ENCODE assay signal across 1 cellular context in genomic region chr20:41044409-41045062, GRCh38.
TF ChIP-seq lines count a peak whose summit lies in the region.

No MANE protein-coding gene starts in this region.

TF ChIP-seq in HepG2, 621 proteins besides CTCF, POLR2A, EP300 and RAD21 (continues in another document):
- no peak for TF ChIP-seq HHEX (CRISPR knock-in tag; IDR thresholded peaks at IDR 0.05)
- no peak for TF ChIP-seq ZNF652 (CRISPR knock-in tag; IDR thresholded peaks at IDR 0.05; ENCODE audit: borderline replicate concordance, low read depth)
- TF ChIP-seq CCAR2 (optimal IDR thresholded peaks at IDR 0.05; ENCODE audit: low read depth, low read length): no peak
- 0 out of 2 replicates have a peak, but pooled peaks have one; percentile 13 for TF ChIP-seq ZNF510 (CRISPR knock-in tag; IDR thresholded peaks at IDR 0.05; ENCODE audit: low read depth)
- no peak for TF ChIP-seq NKX3-1 (CRISPR knock-in tag; IDR thresholded peaks at IDR 0.05)
- peak; percentile 78 for TF ChIP-seq PRPF4 (IDR thresholded peaks at IDR 0.05; ENCODE audit: low read depth, low read length, poor library complexity, severe bottlenecking)
- no peak for TF ChIP-seq ETS1 (CRISPR knock-in tag; IDR thresholded peaks at IDR 0.05)
- no peak for TF ChIP-seq GFI1 (CRISPR knock-in tag; IDR thresholded peaks at IDR 0.05; ENCODE audit: borderline replicate concordance)
- TF ChIP-seq ATRX (CRISPR knock-in tag; IDR thresholded peaks at IDR 0.05; ENCODE audit: borderline replicate concordance): no peak
- no peak for TF ChIP-seq ZNF101 (CRISPR knock-in tag; IDR thresholded peaks at IDR 0.05; ENCODE audit: borderline replicate concordance, low read depth)
- TF ChIP-seq RFX3 (CRISPR knock-in tag; IDR thresholded peaks at IDR 0.05): no peak
- TF ChIP-seq TOPORS (CRISPR knock-in tag; IDR thresholded peaks at IDR 0.05): no peak
- TF ChIP-seq ZFP1 (CRISPR knock-in tag; IDR thresholded peaks at IDR 0.05): no peak
- TF ChIP-seq ARNT2 (CRISPR knock-in tag; IDR thresholded peaks at IDR 0.05; ENCODE audit: low read depth): 0 out of 2 replicates have a peak, but pooled peaks have one; percentile 35
- no peak for TF ChIP-seq RFX1 (IDR thresholded peaks at IDR 0.05)
- TF ChIP-seq PITX1 (CRISPR knock-in tag; IDR thresholded peaks at IDR 0.05): no peak
- no peak for TF ChIP-seq MZF1 (CRISPR knock-in tag; IDR thresholded peaks at IDR 0.05; ENCODE audit: borderline replicate concordance)
- no peak for TF ChIP-seq SNAPC4 (CRISPR knock-in tag; IDR thresholded peaks at IDR 0.05)
- no peak for TF ChIP-seq SNRNP70 (IDR thresholded peaks at IDR 0.05; ENCODE audit: low read depth, low read length)
- no peak for TF ChIP-seq ZNF746 (CRISPR knock-in tag; IDR thresholded peaks at IDR 0.05)
- no peak for TF ChIP-seq JUND (CRISPR knock-in tag; IDR thresholded peaks at IDR 0.05)
- TF ChIP-seq ZZZ3 (CRISPR knock-in tag; IDR thresholded peaks at IDR 0.05; ENCODE audit: borderline replicate concordance): 0 out of 2 replicates have a peak, but pooled peaks have one; percentile 13
- no peak for TF ChIP-seq TAF15 (IDR thresholded peaks at IDR 0.05; ENCODE audit: low read depth, low read length, poor library complexity, severe bottlenecking)
- no peak for TF ChIP-seq U2AF1 (optimal IDR thresholded peaks at IDR 0.05; ENCODE audit: low read depth, low read length)
- TF ChIP-seq NR1H2 (CRISPR knock-in tag; IDR thresholded peaks at IDR 0.05; ENCODE audit: borderline replicate concordance, low read depth): no peak
- TF ChIP-seq ZBTB33 (CRISPR knock-in tag; IDR thresholded peaks at IDR 0.05): peak; percentile 68
- TF ChIP-seq HNRNPH1 (optimal IDR thresholded peaks at IDR 0.05; ENCODE audit: low read depth, low read length): no peak
- no peak for TF ChIP-seq BRD4 (CRISPR knock-in tag; IDR thresholded peaks at IDR 0.05)
- no peak for TF ChIP-seq ARID5B (CRISPR knock-in tag; IDR thresholded peaks at IDR 0.05)
- TF ChIP-seq ZNF496 (CRISPR knock-in tag; IDR thresholded peaks at IDR 0.05; ENCODE audit: insufficient replicate concordance): no peak
- no peak for TF ChIP-seq ZNF430 (CRISPR knock-in tag; IDR thresholded peaks at IDR 0.05)
- no peak for TF ChIP-seq HNRNPK (IDR thresholded peaks at IDR 0.05; ENCODE audit: low read depth, low read length, poor library complexity, severe bottlenecking)
- TF ChIP-seq HNF1B (CRISPR knock-in tag; IDR thresholded peaks at IDR 0.05): no peak
- TF ChIP-seq YY1 (IDR thresholded peaks at IDR 0.05; ENCODE audit: insufficient read depth, insufficient replicate concordance, low read depth, low read length): no peak
- peak; percentile 21; the same call in 1 of the 2 replicates for TF ChIP-seq SP4 (CRISPR knock-in tag; IDR thresholded peaks at IDR 0.05)
- TF ChIP-seq BRCA1 (CRISPR knock-in tag; IDR thresholded peaks at IDR 0.05): no peak
- no peak for TF ChIP-seq ELK4 (CRISPR knock-in tag; IDR thresholded peaks at IDR 0.05; ENCODE audit: borderline replicate concordance)
- TF ChIP-seq POLR2AphosphoS2 (IDR thresholded peaks at IDR 0.05; ENCODE audit: low read depth, low read length): no peak
- no peak for TF ChIP-seq PRMT3 (CRISPR knock-in tag; IDR thresholded peaks at IDR 0.05; ENCODE audit: borderline replicate concordance, low read depth)
- TF ChIP-seq ZBTB38 (CRISPR knock-in tag; IDR thresholded peaks at IDR 0.05): peak; percentile 53; the same call in 1 of the 2 replicates
- no peak for TF ChIP-seq ZNF276 (CRISPR knock-in tag; IDR thresholded peaks at IDR 0.05; ENCODE audit: low read depth)
- TF ChIP-seq AHR (CRISPR knock-in tag; IDR thresholded peaks at IDR 0.05): no peak
- no peak for TF ChIP-seq PREB (CRISPR knock-in tag; IDR thresholded peaks at IDR 0.05)
- TF ChIP-seq JUN (CRISPR knock-in tag; IDR thresholded peaks at IDR 0.05): 0 out of 2 replicates have a peak, but pooled peaks have one; percentile 36
- no peak for TF ChIP-seq ZNF160 (CRISPR knock-in tag; IDR thresholded peaks at IDR 0.05)
